ENCODE assay signal across 1 cellular context in the genomic region with DNA sequence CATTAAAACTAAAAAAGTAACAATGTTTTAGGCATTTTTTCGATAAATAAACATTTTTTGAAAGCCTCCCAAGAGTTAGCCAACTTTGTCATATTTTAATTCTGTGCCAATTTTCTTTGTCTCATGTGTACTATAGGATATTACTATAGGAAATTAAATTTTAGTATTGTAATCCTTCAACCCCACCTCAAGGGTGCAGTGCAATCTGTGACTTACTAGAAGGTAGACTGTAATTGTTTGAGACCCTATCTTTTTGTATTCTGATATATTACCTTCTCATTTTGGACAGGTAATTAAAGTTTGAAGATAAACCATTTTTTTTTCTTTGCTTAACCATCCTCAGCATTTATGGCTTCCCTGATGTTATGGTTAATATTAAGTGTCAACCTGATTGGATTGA.
TF ChIP-seq lines count a peak whose summit lies in the region.

No MANE protein-coding gene starts in this region.

TF ChIP-seq in WTC11, 78 proteins besides CTCF, POLR2A, EP300 and RAD21 (continued from another document):
- TF ChIP-seq TEAD1 (CRISPR knock-in tag; IDR thresholded peaks at IDR 0.05) (no peak), GTF2I (CRISPR knock-in tag; conservative IDR thresholded peaks at IDR 0.05) (no peak), FOXP1 (CRISPR knock-in tag; IDR thresholded peaks at IDR 0.05; ENCODE audit: borderline replicate concordance) (no peak)
